Comparison of ENCODE assay signal across 10 cellular contexts in the genomic region with DNA sequence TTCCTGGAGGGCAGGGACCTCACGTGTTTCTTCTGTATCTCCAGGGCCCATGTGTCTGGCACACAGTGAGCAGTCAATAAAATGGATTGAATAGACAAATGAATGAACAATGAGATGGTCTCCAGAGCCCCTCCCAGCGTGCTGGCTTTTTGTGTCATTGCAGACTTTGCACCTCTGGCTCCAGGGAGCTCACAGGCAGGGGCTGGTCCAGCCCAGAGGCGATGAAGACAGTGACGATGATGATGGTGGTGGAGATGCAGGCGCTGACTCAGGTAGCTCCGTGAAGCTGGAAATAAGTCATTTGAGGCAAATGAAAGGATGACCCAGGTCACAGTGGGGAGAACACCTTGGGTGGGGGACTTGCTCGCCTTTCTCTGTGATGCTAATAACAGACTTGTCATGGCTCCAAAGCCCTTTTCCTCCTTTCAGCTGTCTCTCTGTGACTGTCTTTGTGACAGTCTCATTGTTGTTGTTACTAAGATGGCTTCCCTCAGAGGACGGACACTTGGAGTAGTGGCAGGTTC. TPM values are rescaled to one million over a fixed set of nuclear protein-coding genes. Genes with fewer than 3 reads are reported as not detected.
DNase-seq lines count a peak whose midpoint lies in the region; ATAC-seq and TF ChIP-seq lines count a peak whose summit lies in the region.
"Had no signal": no experiment of that assay in that cellular context is flagged by ENCODE, and none has a peak within 500 bp of the region (broad histone marks: within the 10 kb centered on the region; RNA-seq: fewer than 3 reads in every experiment).

No MANE protein-coding gene starts in this region.

- H3K4me1 Mint-ChIP-seq in stimulated activated naive CD8-positive, alpha-beta T cell treated with anti-CD3 and anti-CD28 coated beads, Interleukin-15, amount 100 ng/mL, for 72 hours = peaks cover 11% of the 10 kb centered on the region
- peaks cover 27% of the 10 kb centered on the region for H3K4me1 Mint-ChIP-seq in mesothelial cell of epicardium

- H3K4me3 Mint-ChIP-seq in stimulated activated naive CD8-positive, alpha-beta T cell treated with anti-CD3 and anti-CD28 coated beads, Interleukin-15, amount 100 ng/mL, for 72 hours = peak overlapping the region; percentile 10 to 20
- H3K4me3 Mint-ChIP-seq in mesothelial cell of epicardium = peak overlapping the region; percentile 46

- no peak for DNase-seq in stimulated activated naive CD8-positive, alpha-beta T cell treated with anti-CD3 and anti-CD28 coated beads, Interleukin-15, amount 100 ng/mL, for 72 hours
- DNase-seq in stimulated activated naive CD8-positive, alpha-beta T cell treated with anti-CD3 and anti-CD28 coated beads, Interleukin-15, Interleukin-2, amounts not matched to agents 100 U/mL and 50 U/mL, for 24 hours = no peak
- DNase-seq in astrocyte of the cerebellum (ENCODE audit: low read depth) (no peak), mesothelial cell of epicardium (ENCODE audit: low spot score in 2 of 2, unreplicated experiment in 2 of 2) (no peak), DMS153 (lab: John Stamatoyannopoulos, UW) (no peak), DMS79 (lab: John Stamatoyannopoulos, UW) (no peak)
- DNase-seq in activated CD8-positive, alpha-beta memory T cell treated with anti-CD3 and anti-CD28 coated beads, Interleukin-2, amount 50 U/mL, for 48 hours = no peak

- peak overlapping the region in 1 of 2 donors; percentile 3 for H3K27ac Mint-ChIP-seq in stimulated activated naive CD8-positive, alpha-beta T cell treated with anti-CD3 and anti-CD28 coated beads, Interleukin-15, amount 100 ng/mL, for 72 hours
- H3K27ac Mint-ChIP-seq in mesothelial cell of epicardium = peak overlapping the region; percentile 17

- no peak for TF ChIP-seq CTCF in astrocyte of the cerebellum (IDR thresholded peaks at IDR 0.05; ENCODE audit: low read depth, low read length, missing control alignments)
- no peak for TF ChIP-seq CTCF in mesothelial cell of epicardium (IDR thresholded peaks at IDR 0.05; ENCODE audit: unreplicated experiment)

- H3K4me3 ChIP-seq in astrocyte of the cerebellum (ENCODE audit: low read depth, low read length) = peak overlapping the region; percentile 24

- peaks cover 26% of the 10 kb centered on the region for H3K27me3 Mint-ChIP-seq in stimulated activated naive CD8-positive, alpha-beta T cell treated with anti-CD3 and anti-CD28 coated beads, Interleukin-15, amount 100 ng/mL, for 72 hours
- H3K27me3 Mint-ChIP-seq in mesothelial cell of epicardium (ENCODE audit: low read depth) = no peaks in the 10 kb centered on the region

- in situ Hi-C loops in astrocyte of the cerebellum (cut with HindIII; ENCODE audit: low sequenced_read_pairs) = no loop called here

- H3K9me3 Mint-ChIP-seq in stimulated activated naive CD8-positive, alpha-beta T cell treated with anti-CD3 and anti-CD28 coated beads, Interleukin-15, amount 100 ng/mL, for 72 hours = no peaks in the 10 kb centered on the region
- no peaks in the 10 kb centered on the region for H3K9me3 Mint-ChIP-seq in mesothelial cell of epicardium

- no peaks in the 10 kb centered on the region for H3K36me3 Mint-ChIP-seq in mesothelial cell of epicardium

- peak; percentile 1 for ATAC-seq in stimulated activated naive CD8-positive, alpha-beta T cell treated with anti-CD3 and anti-CD28 coated beads, Interleukin-15, amount 100 ng/mL, for 72 hours
- no peak for ATAC-seq in stimulated activated naive CD8-positive, alpha-beta T cell treated with anti-CD3 and anti-CD28 coated beads, Interleukin-15, Interleukin-2, amounts not matched to agents 100 U/mL and 50 U/mL, for 24 hours
- no peak for ATAC-seq in GM18511 (IDR thresholded peaks at IDR 0.05; ENCODE audit: unreplicated experiment)

RNA-seq across cellular contexts. Expression of gene FABP6, which starts 30.4 kb away (rescaled TPM):
- total RNA-seq in mesothelial cell of epicardium = not detected in 3 replicates
- total RNA-seq: dermis blood vessel endothelial cell, subcutaneous adipose tissue had no signal
